ENCODE assay signal across 1 cellular context in the genomic region with DNA sequence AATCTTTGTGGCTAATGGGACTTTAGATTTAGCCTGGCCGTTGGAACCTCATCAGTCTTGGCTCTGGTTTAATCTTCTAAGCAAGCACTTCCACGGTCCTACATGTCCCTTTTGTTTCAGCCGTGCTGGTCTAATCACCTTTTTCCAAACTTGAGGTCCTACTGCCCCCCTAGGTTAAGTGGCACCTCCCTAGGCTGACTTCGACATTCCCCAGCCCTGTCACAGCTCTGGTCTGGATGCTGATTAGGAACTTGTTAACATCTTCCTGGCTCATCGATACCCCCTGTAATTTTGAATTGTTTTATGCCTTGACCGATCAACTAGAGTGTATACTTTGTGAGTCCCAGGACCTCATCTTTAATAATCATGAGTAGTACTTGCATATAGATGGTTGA.
TF ChIP-seq lines count a peak whose summit lies in the region.

No MANE protein-coding gene starts in this region.

TF ChIP-seq in GM23338, 12 proteins besides CTCF, POLR2A, EP300 and RAD21 (continued from another document):
- TF ChIP-seq POLR2AphosphoS5 (IDR thresholded peaks at IDR 0.05; ENCODE audit: low read depth): no peak
